34 cellular contexts compared by ENCODE assay signal in genomic region chr18:28826062-28826565, GRCh38.
"Had no signal": no experiment of that assay in that cellular context is flagged by ENCODE, and none has a peak within 500 bp of the region (broad histone marks: within the 10 kb centered on the region; RNA-seq: fewer than 3 reads in every experiment).

No MANE protein-coding gene starts in this region.

- H3K27ac ChIP-seq: KMS-11 had no signal

- H3K9ac ChIP-seq: KMS-11 had no signal

- H3K4me3 ChIP-seq: MG63 had no signal

- H3K36me3 ChIP-seq: MG63 had no signal

- DNase-seq: Karpas-422, Kasumi-1, KG1, MG63, MM.1S, MV-4-11, NCI-H1048, NCI-H1092, NCI-H1092 treated with DMSO at 0.1 percent for 48 hours, NCI-H1105, NCI-H1105 treated with DMSO at 0.1 percent for 48 hours, NCI-H1417, NCI-H1417 treated with DMSO at 0.1 percent for 48 hours, NCI-H1436, NCI-H1436 treated with DMSO at 0.1 percent for 48 hours, NCI-H146, NCI-H1694, NCI-H1694 treated with DMSO at 0.1 percent for 48 hours, NCI-H187, NCI-H187 treated with DMSO at 0.1 percent for 48 hours, NCI-H1930, NCI-H2029, NCI-H2029 treated with DMSO at 0.1 percent for 48 hours, NCI-H2081, NCI-H2081 treated with DMSO at 0.1 percent for 48 hours, NCI-H2107, NCI-H2227 treated with DMSO at 0.1 percent for 48 hours, NCI-H226, NCI-H345, NCI-H446, NCI-H446 treated with DMSO at 0.1 percent for 48 hours, NCI-H510A, NCI-H510A treated with DMSO at 0.1 percent for 48 hours had no signal

- H3K9me3 ChIP-seq: MG63 had no signal

- H3K27me3 ChIP-seq: MG63 had no signal
